1 cellular context compared by ENCODE assay signal in the genomic region with DNA sequence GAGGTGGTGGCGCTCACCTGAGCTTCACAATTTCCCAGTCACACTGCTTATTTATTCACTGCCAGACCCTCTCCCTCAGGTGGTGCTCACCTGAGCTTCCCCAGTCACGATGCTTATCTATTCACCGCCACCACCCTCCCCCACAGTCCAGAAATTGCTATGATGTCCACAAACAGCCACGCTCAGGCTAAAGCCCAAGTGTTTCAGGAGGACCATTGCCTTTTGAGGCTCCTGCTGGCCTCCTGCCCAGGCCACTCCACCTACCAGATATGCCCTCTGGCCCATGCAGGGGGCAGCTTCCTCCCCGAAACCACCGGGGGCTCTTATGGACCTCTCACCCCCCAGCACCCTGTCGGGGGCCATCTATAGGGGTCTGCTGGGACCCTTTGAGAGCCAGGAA.
TF ChIP-seq lines count a peak whose summit lies in the region.

No MANE protein-coding gene starts in this region.

TF ChIP-seq in K562, 482 proteins besides CTCF, POLR2A, EP300 and RAD21:
- TF ChIP-seq SIN3A (IDR thresholded peaks at IDR 0.05; ENCODE audit: borderline replicate concordance in 2 of 2, control insufficient read depth in 1 of 2, low read depth in 2 of 2, low read length in 2 of 2) (no peak), ARID2 (IDR thresholded peaks at IDR 0.05) (no peak), SUPT5H (IDR thresholded peaks at IDR 0.05) (0 out of 2 replicates have a peak, but pooled peaks have one; percentile 33), POLR2AphosphoS5 (IDR thresholded peaks at IDR 0.05; ENCODE audit: control insufficient read depth, insufficient read depth, low read depth, low read length) (peak; percentile 11; the same call in 1 of the 2 replicates), ILF3 (IDR thresholded peaks at IDR 0.05; ENCODE audit: borderline replicate concordance) (no peak), ESRRA (IDR thresholded peaks at IDR 0.05; ENCODE audit: borderline replicate concordance, low read depth) (no peak)
- TF ChIP-seq, protein P1, sequence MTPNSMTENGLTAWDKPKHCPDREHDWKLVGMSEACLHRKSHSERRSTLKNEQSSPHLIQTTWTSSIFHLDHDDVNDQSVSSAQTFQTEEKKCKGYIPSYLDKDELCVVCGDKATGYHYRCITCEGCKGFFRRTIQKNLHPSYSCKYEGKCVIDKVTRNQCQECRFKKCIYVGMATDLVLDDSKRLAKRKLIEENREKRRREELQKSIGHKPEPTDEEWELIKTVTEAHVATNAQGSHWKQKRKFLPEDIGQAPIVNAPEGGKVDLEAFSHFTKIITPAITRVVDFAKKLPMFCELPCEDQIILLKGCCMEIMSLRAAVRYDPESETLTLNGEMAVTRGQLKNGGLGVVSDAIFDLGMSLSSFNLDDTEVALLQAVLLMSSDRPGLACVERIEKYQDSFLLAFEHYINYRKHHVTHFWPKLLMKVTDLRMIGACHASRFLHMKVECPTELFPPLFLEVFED (CRISPR knock-in tag; conservative IDR thresholded peaks at IDR 0.05), result peak; percentile 81
- TF ChIP-seq, protein P2, sequence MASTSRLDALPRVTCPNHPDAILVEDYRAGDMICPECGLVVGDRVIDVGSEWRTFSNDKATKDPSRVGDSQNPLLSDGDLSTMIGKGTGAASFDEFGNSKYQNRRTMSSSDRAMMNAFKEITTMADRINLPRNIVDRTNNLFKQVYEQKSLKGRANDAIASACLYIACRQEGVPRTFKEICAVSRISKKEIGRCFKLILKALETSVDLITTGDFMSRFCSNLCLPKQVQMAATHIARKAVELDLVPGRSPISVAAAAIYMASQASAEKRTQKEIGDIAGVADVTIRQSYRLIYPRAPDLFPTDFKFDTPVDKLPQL (IDR thresholded peaks at IDR 0.05; ENCODE audit: extremely low read depth, insufficient read length), result no peak
- TF ChIP-seq, protein P3, sequence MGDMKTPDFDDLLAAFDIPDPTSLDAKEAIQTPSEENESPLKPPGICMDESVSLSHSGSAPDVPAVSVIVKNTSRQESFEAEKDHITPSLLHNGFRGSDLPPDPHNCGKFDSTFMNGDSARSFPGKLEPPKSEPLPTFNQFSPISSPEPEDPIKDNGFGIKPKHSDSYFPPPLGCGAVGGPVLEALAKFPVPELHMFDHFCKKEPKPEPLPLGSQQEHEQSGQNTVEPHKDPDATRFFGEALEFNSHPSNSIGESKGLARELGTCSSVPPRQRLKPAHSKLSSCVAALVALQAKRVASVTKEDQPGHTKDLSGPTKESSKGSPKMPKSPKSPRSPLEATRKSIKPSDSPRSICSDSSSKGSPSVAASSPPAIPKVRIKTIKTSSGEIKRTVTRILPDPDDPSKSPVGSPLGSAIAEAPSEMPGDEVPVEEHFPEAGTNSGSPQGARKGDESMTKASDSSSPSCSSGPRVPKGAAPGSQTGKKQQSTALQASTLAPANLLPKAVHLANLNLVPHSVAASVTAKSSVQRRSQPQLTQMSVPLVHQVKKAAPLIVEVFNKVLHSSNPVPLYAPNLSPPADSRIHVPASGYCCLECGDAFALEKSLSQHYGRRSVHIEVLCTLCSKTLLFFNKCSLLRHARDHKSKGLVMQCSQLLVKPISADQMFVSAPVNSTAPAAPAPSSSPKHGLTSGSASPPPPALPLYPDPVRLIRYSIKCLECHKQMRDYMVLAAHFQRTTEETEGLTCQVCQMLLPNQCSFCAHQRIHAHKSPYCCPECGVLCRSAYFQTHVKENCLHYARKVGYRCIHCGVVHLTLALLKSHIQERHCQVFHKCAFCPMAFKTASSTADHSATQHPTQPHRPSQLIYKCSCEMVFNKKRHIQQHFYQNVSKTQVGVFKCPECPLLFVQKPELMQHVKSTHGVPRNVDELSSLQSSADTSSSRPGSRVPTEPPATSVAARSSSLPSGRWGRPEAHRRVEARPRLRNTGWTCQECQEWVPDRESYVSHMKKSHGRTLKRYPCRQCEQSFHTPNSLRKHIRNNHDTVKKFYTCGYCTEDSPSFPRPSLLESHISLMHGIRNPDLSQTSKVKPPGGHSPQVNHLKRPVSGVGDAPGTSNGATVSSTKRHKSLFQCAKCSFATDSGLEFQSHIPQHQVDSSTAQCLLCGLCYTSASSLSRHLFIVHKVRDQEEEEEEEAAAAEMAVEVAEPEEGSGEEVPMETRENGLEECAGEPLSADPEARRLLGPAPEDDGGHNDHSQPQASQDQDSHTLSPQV (IDR thresholded peaks at IDR 0.05), result peak; percentile 21; the same call in 1 of the 2 replicates
